1 cellular context compared by ENCODE assay signal in genomic region chr5:180608572-180609310, GRCh38.
A peak's percentile ranks its signal among the peaks of the same experiment; 100 is the strongest.
TF ChIP-seq lines count a peak whose summit lies in the region.

No MANE protein-coding gene starts in this region.

TF ChIP-seq in K562, 482 proteins besides CTCF, POLR2A, EP300 and RAD21 (continues in another document):
- TF ChIP-seq ZNF583 (CRISPR knock-in tag; IDR thresholded peaks at IDR 0.05): no peak
- no peak for TF ChIP-seq TCF7L2 (IDR thresholded peaks at IDR 0.05; ENCODE audit: low read depth, low read length)
- no peak for TF ChIP-seq POU5F1 (IDR thresholded peaks at IDR 0.05; ENCODE audit: borderline replicate concordance, low read depth, low read length, partially characterized antibody)
- TF ChIP-seq ZNF146 (CRISPR knock-in tag; IDR thresholded peaks at IDR 0.05; ENCODE audit: unreplicated experiment): no peak
- no peak for TF ChIP-seq ARID3B (CRISPR knock-in tag; IDR thresholded peaks at IDR 0.05; ENCODE audit: borderline replicate concordance)
- no peak for TF ChIP-seq FOXP4 (CRISPR knock-in tag; IDR thresholded peaks at IDR 0.05; ENCODE audit: borderline replicate concordance)
- TF ChIP-seq ZC3H4 (CRISPR knock-in tag; IDR thresholded peaks at IDR 0.05; ENCODE audit: borderline replicate concordance): 0 out of 2 replicates have a peak, but pooled peaks have one; percentile 24
- TF ChIP-seq ZNF23 (CRISPR knock-in tag; IDR thresholded peaks at IDR 0.05): no peak
- no peak for TF ChIP-seq POLR2H (tag; IDR thresholded peaks at IDR 0.05; ENCODE audit: low read depth)
- TF ChIP-seq MAX (CRISPR knock-in tag; IDR thresholded peaks at IDR 0.05): peak; percentile 60; the same call in 1 of the 2 replicates
- TF ChIP-seq IFI16 (CRISPR knock-in tag; IDR thresholded peaks at IDR 0.05): no peak
- no peak for TF ChIP-seq E2F1 (CRISPR knock-in tag; IDR thresholded peaks at IDR 0.05)
- TF ChIP-seq RNF2 (IDR thresholded peaks at IDR 0.05): no peak
- no peak for TF ChIP-seq FOXA3 (CRISPR knock-in tag; conservative IDR thresholded peaks at IDR 0.05 in 1 of 2, IDR thresholded peaks at IDR 0.05 in 1 of 2)
- TF ChIP-seq MEIS2 (IDR thresholded peaks at IDR 0.05; ENCODE audit: partially characterized antibody): no peak
- no peak for TF ChIP-seq SIN3B (IDR thresholded peaks at IDR 0.05; ENCODE audit: low read depth)
- TF ChIP-seq TAF9B (IDR thresholded peaks at IDR 0.05; ENCODE audit: partially characterized antibody): no peak
- no peak for TF ChIP-seq ZNF253 (CRISPR knock-in tag; conservative IDR thresholded peaks at IDR 0.05)
- TF ChIP-seq ZBTB12 (CRISPR knock-in tag; IDR thresholded peaks at IDR 0.05): no peak
- TF ChIP-seq CHD4 (IDR thresholded peaks at IDR 0.05; ENCODE audit: insufficient read depth, insufficient replicate concordance, low read depth, low read length, poor library complexity, severe bottlenecking): no peak
- no peak for TF ChIP-seq ZHX1 (conservative IDR thresholded peaks at IDR 0.05; ENCODE audit: low read length)
- TF ChIP-seq NR0B1 (IDR thresholded peaks at IDR 0.05; ENCODE audit: partially characterized antibody): no peak
- no peak for TF ChIP-seq UBTF (IDR thresholded peaks at IDR 0.05; ENCODE audit: borderline replicate concordance in 1 of 2, low read depth in 2 of 2, low read length in 2 of 2)
- TF ChIP-seq CREB3L1 (IDR thresholded peaks at IDR 0.05; ENCODE audit: borderline replicate concordance, low read depth): peak; percentile 31; the same call in 1 of the 2 replicates
- no peak for TF ChIP-seq EHMT2 (IDR thresholded peaks at IDR 0.05)
- no peak for TF ChIP-seq NELFE (IDR thresholded peaks at IDR 0.05; ENCODE audit: insufficient read depth, insufficient read length)
